8 cellular contexts compared by ENCODE assay signal in genomic region chr17:63827002-63827800, GRCh38. TPM values are rescaled to one million over a fixed set of nuclear protein-coding genes. Genes with fewer than 3 reads are reported as not detected.
A peak's percentile ranks its signal among the peaks of the same experiment; 100 is the strongest.
DNase-seq lines count a peak whose midpoint lies in the region; ATAC-seq and TF ChIP-seq lines count a peak whose summit lies in the region.

TSS of gene FTSJ3 (minus strand) at chr17:63827663. CDS start at chr17:63826902, 761 bp downstream.
TSS of gene PSMC5 (plus strand) at chr17:63827431. CDS start at chr17:63827491, 60 bp downstream.

- peak within 1 kb of the TSS; percentile 100 for H3K4me3 Mint-ChIP-seq in GM23338
- H3K4me3 Mint-ChIP-seq in naive thymus-derived CD8-positive, alpha-beta T cell = peak within 1 kb of the TSS; percentile 92 to 100 (median 98)

- TF ChIP-seq CTCF in GM23338 (conservative IDR thresholded peaks at IDR 0.05; ENCODE audit: low read depth in 2 of 2) = peak; percentile 41 to 59
- no peak for TF ChIP-seq CTCF in fibroblast of mammary gland (conservative IDR thresholded peaks at IDR 0.05; ENCODE audit: control insufficient read depth, insufficient read depth, low read depth, low read length)

- peaks cover 39% of the 10 kb centered on the region for H3K79me2 ChIP-seq in GM23338 (replicated peaks; ENCODE audit: insufficient read depth)

- peaks cover 70% of the 10 kb centered on the region for H3K36me3 ChIP-seq in GM23338 (ENCODE audit: insufficient read depth)

- H3K9me3 Mint-ChIP-seq in GM23338 = no peaks in the 10 kb centered on the region; the same call in 2 of the 3 replicates
- H3K9me3 Mint-ChIP-seq in naive thymus-derived CD8-positive, alpha-beta T cell = no peaks in the 10 kb centered on the region

- no peaks in the 10 kb centered on the region for H3K27me3 ChIP-seq in GM23338 (ENCODE audit: insufficient read depth)

- DNase-seq in EL (peak; percentile 96), GM23338 (ENCODE audit: low spot score) (peak; percentile 96), LHCN-M2 (ENCODE audit: low read depth) (peak; percentile 93), RPMI7951 (ENCODE audit: low read depth) (peak; percentile 92), fibroblast of mammary gland (ENCODE audit: low read depth) (peak; percentile 92)
- DNase-seq in activated T-helper 1 cell treated with anti-CD3 and anti-CD28 coated beads, Interleukin-2, amount 50 U/mL, for 16 hours (ENCODE audit: low read depth in 1 of 2, low spot score in 1 of 2) = peak; percentile 93 to 95
- DNase-seq in naive thymus-derived CD8-positive, alpha-beta T cell = peak; percentile 90 to 98 (median 94)
- DNase-seq in stimulated activated naive CD4-positive, alpha-beta T cell (lab: John Stamatoyannopoulos, UW) = peak; percentile 86 to 96 (median 93)

- no peaks in the 10 kb centered on the region for H3K9me2 ChIP-seq in GM23338 (ENCODE audit: insufficient read depth)

- peak within 1 kb of the TSS; percentile 33 for H2AFZ ChIP-seq in GM23338

- ATAC-seq in GM23338 = peak; percentile 90
- peak; percentile 91 to 93 for ATAC-seq in naive thymus-derived CD8-positive, alpha-beta T cell

- peak within 1 kb of the TSS; percentile 100 for H3K27ac Mint-ChIP-seq in GM23338
- peak within 1 kb of the TSS; percentile 97 to 100 (median 99) for H3K27ac Mint-ChIP-seq in naive thymus-derived CD8-positive, alpha-beta T cell

- H3K27ac ChIP-seq in GM23338 (ENCODE audit: low read depth) = peak within 1 kb of the TSS; percentile 85

- H3K4me3 ChIP-seq in GM23338 = peak within 1 kb of the TSS; percentile 84
- peak within 1 kb of the TSS; percentile 97 for H3K4me3 ChIP-seq in fibroblast of mammary gland (ENCODE audit: control insufficient read depth, low read depth, low read length)

- H3K4me1 Mint-ChIP-seq in GM23338 = peaks cover 20% of the 10 kb centered on the region
- H3K4me1 Mint-ChIP-seq in naive thymus-derived CD8-positive, alpha-beta T cell = peaks cover 40 to 83% (median 81%) of the 10 kb centered on the region in 4 donors

- peaks cover 11% of the 10 kb centered on the region; the same call in 1 of the 2 replicates for H3F3A ChIP-seq in GM23338 (replicated peaks; ENCODE audit: low read depth)

- H3K4me1 ChIP-seq in GM23338 (ENCODE audit: insufficient read depth) = peaks cover 6% of the 10 kb centered on the region; the same call in 1 of the 2 replicates

- H3K36me3 Mint-ChIP-seq in GM23338 (ENCODE audit: low read depth) = peaks cover 98% of the 10 kb centered on the region
- H3K36me3 Mint-ChIP-seq in naive thymus-derived CD8-positive, alpha-beta T cell = peaks cover 9 to 73% (median 25%) of the 10 kb centered on the region in 3 donors

- H3K27me3 Mint-ChIP-seq in GM23338 (ENCODE audit: insufficient read depth, low read depth, poor library complexity) = peaks cover 16% of the 10 kb centered on the region
- no peaks in the 10 kb centered on the region for H3K27me3 Mint-ChIP-seq in naive thymus-derived CD8-positive, alpha-beta T cell

- peaks cover 39% of the 10 kb centered on the region for H4K20me1 ChIP-seq in GM23338 (replicated peaks; ENCODE audit: insufficient read depth)

- peak within 1 kb of the TSS; percentile 99 for H3K4me2 ChIP-seq in GM23338

- POLR2A ChIA-PET in naive thymus-derived CD8-positive, alpha-beta T cell (lab: Charles Lee) = interaction anchor here (0.9 to 10.4 kb wide), 11 partner anchors 13 to 318 kb away, joined by 3 to 177 read pairs (median 4); partner anchors contain the start of genes CCDC47, DDX42, LIMD2 and SMARCD2

TF ChIP-seq in GM23338, 12 proteins besides CTCF, POLR2A, EP300 and RAD21:
- TF ChIP-seq JUNB (IDR thresholded peaks at IDR 0.05; ENCODE audit: unreplicated experiment) = no peak
- TF ChIP-seq POLR2AphosphoS5 (IDR thresholded peaks at IDR 0.05; ENCODE audit: low read depth) = peak; percentile 88
- TF ChIP-seq, protein P1, sequence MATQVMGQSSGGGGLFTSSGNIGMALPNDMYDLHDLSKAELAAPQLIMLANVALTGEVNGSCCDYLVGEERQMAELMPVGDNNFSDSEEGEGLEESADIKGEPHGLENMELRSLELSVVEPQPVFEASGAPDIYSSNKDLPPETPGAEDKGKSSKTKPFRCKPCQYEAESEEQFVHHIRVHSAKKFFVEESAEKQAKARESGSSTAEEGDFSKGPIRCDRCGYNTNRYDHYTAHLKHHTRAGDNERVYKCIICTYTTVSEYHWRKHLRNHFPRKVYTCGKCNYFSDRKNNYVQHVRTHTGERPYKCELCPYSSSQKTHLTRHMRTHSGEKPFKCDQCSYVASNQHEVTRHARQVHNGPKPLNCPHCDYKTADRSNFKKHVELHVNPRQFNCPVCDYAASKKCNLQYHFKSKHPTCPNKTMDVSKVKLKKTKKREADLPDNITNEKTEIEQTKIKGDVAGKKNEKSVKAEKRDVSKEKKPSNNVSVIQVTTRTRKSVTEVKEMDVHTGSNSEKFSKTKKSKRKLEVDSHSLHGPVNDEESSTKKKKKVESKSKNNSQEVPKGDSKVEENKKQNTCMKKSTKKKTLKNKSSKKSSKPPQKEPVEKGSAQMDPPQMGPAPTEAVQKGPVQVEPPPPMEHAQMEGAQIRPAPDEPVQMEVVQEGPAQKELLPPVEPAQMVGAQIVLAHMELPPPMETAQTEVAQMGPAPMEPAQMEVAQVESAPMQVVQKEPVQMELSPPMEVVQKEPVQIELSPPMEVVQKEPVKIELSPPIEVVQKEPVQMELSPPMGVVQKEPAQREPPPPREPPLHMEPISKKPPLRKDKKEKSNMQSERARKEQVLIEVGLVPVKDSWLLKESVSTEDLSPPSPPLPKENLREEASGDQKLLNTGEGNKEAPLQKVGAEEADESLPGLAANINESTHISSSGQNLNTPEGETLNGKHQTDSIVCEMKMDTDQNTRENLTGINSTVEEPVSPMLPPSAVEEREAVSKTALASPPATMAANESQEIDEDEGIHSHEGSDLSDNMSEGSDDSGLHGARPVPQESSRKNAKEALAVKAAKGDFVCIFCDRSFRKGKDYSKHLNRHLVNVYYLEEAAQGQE (IDR thresholded peaks at IDR 0.05; ENCODE audit: unreplicated experiment) = no peak
- TF ChIP-seq CREB1 (CRISPR knock-in tag; IDR thresholded peaks at IDR 0.05; ENCODE audit: low read depth) = peak; percentile 72
- peak; percentile 94 for TF ChIP-seq ETS1 (IDR thresholded peaks at IDR 0.05)

RNA-seq across cellular contexts. Expression of gene FTSJ3, which starts in this region (rescaled TPM):
- total RNA-seq in GM23338 (2014; rRNA removed; shearing (Covaris generic)) = 48.4 and 61.5 TPM in 2 replicates
- 28.1 and 29.2 TPM in 2 replicates for polyA plus RNA-seq in GM23338 (2016; fragmentation: Nextera tagmentation; extraction: Ambion mirVana)
- 39.1 and 44.3 TPM in 2 replicates for total RNA-seq in LHCN-M2 (2014; rRNA removed)
- polyA plus RNA-seq in LHCN-M2 (2012) = 29.7 TPM
- total RNA-seq in RPMI7951 (2014; rRNA removed; shearing (Covaris generic)) = 49.5 and 62.1 TPM in 2 replicates
- 10 to 100 TPM; 71.9 to 75.7 TPM for total RNA-seq in naive thymus-derived CD8-positive, alpha-beta T cell
- polyA plus RNA-seq in naive thymus-derived CD8-positive, alpha-beta T cell = 10 to 100 TPM; 16.8 to 43.1 (median 24.0) TPM

RNA-seq across cellular contexts. Expression of gene PSMC5, which starts in this region (rescaled TPM):
- 93.1 and 105 TPM in 2 replicates for total RNA-seq in GM23338 (2014; rRNA removed; shearing (Covaris generic))
- polyA plus RNA-seq in GM23338 (2016; fragmentation: Nextera tagmentation; extraction: Ambion mirVana) = 186 and 199 TPM in 2 replicates
- 51.4 and 71.6 TPM in 2 replicates for total RNA-seq in LHCN-M2 (2014; rRNA removed)
- polyA plus RNA-seq in LHCN-M2 (2012) = 189 TPM
- total RNA-seq in RPMI7951 (2014; rRNA removed; shearing (Covaris generic)) = 44.7 and 54.2 TPM in 2 replicates
- total RNA-seq in naive thymus-derived CD8-positive, alpha-beta T cell = 100 to 1,000 TPM; 139 to 143 TPM
- polyA plus RNA-seq in naive thymus-derived CD8-positive, alpha-beta T cell = 100 to 1,000 TPM; 173 to 214 (median 191) TPM

Comparison
In these comparisons a context has a peak if more than half of its experiments do, and no peak if none do; other contexts are left out.
1. Peak in every context shown above with its lines: DNase-seq, ATAC-seq, H3K4me3 ChIP-seq and H3K27ac ChIP-seq.